25 cellular contexts compared by ENCODE assay signal in genomic region chr22:32327596-32328171, GRCh38. TPM values are rescaled to one million over a fixed set of nuclear protein-coding genes. Genes with fewer than 3 reads are reported as not detected.
DNase-seq lines count a peak whose midpoint lies in the region; ATAC-seq and TF ChIP-seq lines count a peak whose summit lies in the region.
"Had no signal": no experiment of that assay in that cellular context is flagged by ENCODE, and none has a peak within 500 bp of the region (broad histone marks: within the 10 kb centered on the region; RNA-seq: fewer than 3 reads in every experiment).

No MANE protein-coding gene starts in this region.

- H3K4me3 ChIP-seq in Peyer's patch (no peak overlapping the region), neural progenitor cell (no peak overlapping the region), upper lobe of right lung (no peak overlapping the region)
- H3K4me3 ChIP-seq: K562, MG63, PC-9 had no signal

- H3K9me3 ChIP-seq in Peyer's patch: no peaks in the 10 kb centered on the region
- no peaks in the 10 kb centered on the region for H3K9me3 ChIP-seq in neural progenitor cell (ENCODE audit: low read depth)
- no peaks in the 10 kb centered on the region for H3K9me3 ChIP-seq in upper lobe of right lung
- H3K9me3 ChIP-seq: BE2C, MG63 had no signal

- peaks cover 2% of the 10 kb centered on the region for H3K9me3 Mint-ChIP-seq in neural progenitor cell
- H3K9me3 Mint-ChIP-seq: HFFc6 had no signal

- H3K36me3 ChIP-seq in Peyer's patch: no peaks in the 10 kb centered on the region
- H3K36me3 ChIP-seq in neural progenitor cell: no peaks in the 10 kb centered on the region
- no peaks in the 10 kb centered on the region for H3K36me3 ChIP-seq in upper lobe of right lung
- H3K36me3 ChIP-seq: BE2C, MG63 had no signal

- no peak for ATAC-seq in upper lobe of right lung
- ATAC-seq in GM19324 (IDR thresholded peaks at IDR 0.05; ENCODE audit: low FRiP score, unreplicated experiment): no peak
- no peak for ATAC-seq in GM18861 (IDR thresholded peaks at IDR 0.05; ENCODE audit: unreplicated experiment)
- ATAC-seq: HepG2, K562 had no signal

- no peak for TF ChIP-seq POLR2A in Peyer's patch (IDR thresholded peaks at IDR 0.05)

- peaks cover 21% of the 10 kb centered on the region for H3K4me1 Mint-ChIP-seq in neural progenitor cell

- DNase-seq in Peyer's patch (peak in 2 of 3 donors; percentile 17 to 25), neural progenitor cell (ENCODE audit: low spot score) (no peak), upper lobe of right lung (peak; percentile 49), glomerular visceral epithelial cell (ENCODE audit: extremely low spot score) (no peak)
- peak; percentile 17 for DNase-seq in activated CD8-positive, alpha-beta memory T cell treated with anti-CD3 and anti-CD28 coated beads, Interleukin-2, amount 50 U/mL, for 48 hours
- DNase-seq: BE2C, DMS79, H7, HFFc6, MG63, NCI-H1048, NCI-H1417 treated with DMSO at 0.1 percent for 48 hours, NCI-H1930, NCI-H2227 treated with DMSO at 0.1 percent for 48 hours, NCI-H510A, PC-9 had no signal

- no peaks in the 10 kb centered on the region for H4K20me1 ChIP-seq in neural progenitor cell (ENCODE audit: low read depth)

- H3F3A ChIP-seq in neural progenitor cell (ENCODE audit: low read depth): no peaks in the 10 kb centered on the region

- H3K27me3 ChIP-seq in Peyer's patch: no peaks in the 10 kb centered on the region
- no peaks in the 10 kb centered on the region for H3K27me3 ChIP-seq in neural progenitor cell
- H3K27me3 ChIP-seq in upper lobe of right lung: no peaks in the 10 kb centered on the region
- H3K27me3 ChIP-seq: MG63 had no signal

- H3K4me2 ChIP-seq in neural progenitor cell: no peak overlapping the region
- H3K4me2 ChIP-seq: PC-9 had no signal

- TF ChIP-seq CTCF in Peyer's patch (IDR thresholded peaks at IDR 0.05) (no peak), neural progenitor cell (IDR thresholded peaks at IDR 0.05) (no peak), upper lobe of right lung (IDR thresholded peaks at IDR 0.05) (no peak)

- no peak overlapping the region for H2AFZ ChIP-seq in neural progenitor cell (replicated peaks)
- H2AFZ ChIP-seq: PC-9 had no signal

- H3K4me3 Mint-ChIP-seq in neural progenitor cell: no peak overlapping the region
- H3K4me3 Mint-ChIP-seq: HFFc6 had no signal

- H3K27ac ChIP-seq in Peyer's patch: no peak overlapping the region
- H3K27ac ChIP-seq in neural progenitor cell: no peak overlapping the region
- H3K27ac ChIP-seq in upper lobe of right lung: no peak overlapping the region
- H3K27ac ChIP-seq: HL-60, PC-9, RWPE1 had no signal

- H3K4me1 ChIP-seq in Peyer's patch (no peaks in the 10 kb centered on the region), neural progenitor cell (no peaks in the 10 kb centered on the region), upper lobe of right lung (no peaks in the 10 kb centered on the region)
- H3K4me1 ChIP-seq: BE2C had no signal

- no peaks in the 10 kb centered on the region for H3K79me2 ChIP-seq in neural progenitor cell (ENCODE audit: low read depth)

- H3K36me3 Mint-ChIP-seq in neural progenitor cell: no peaks in the 10 kb centered on the region

- peaks cover 13% of the 10 kb centered on the region for H3K27me3 Mint-ChIP-seq in neural progenitor cell (ENCODE audit: insufficient read depth, low read depth)

- intact Hi-C loops in upper lobe of right lung (cut with DNase I): no loop called here

- no peak overlapping the region for H3K9ac ChIP-seq in neural progenitor cell

- peak overlapping the region; percentile 88 for H3K27ac Mint-ChIP-seq in neural progenitor cell
- H3K27ac Mint-ChIP-seq: HFFc6 had no signal

RNA-seq across cellular contexts. Expression of gene RFPL3, which starts 30.0 kb away (rescaled TPM):
- total RNA-seq in Peyer's patch: not detected
- 0.09 TPM in 1 of 2 replicates, not detected in the other for total RNA-seq in neural progenitor cell (ENCODE audit: low replicate concordance)
- total RNA-seq in upper lobe of right lung: not detected
- total RNA-seq: A673, H7, HepG2, HFFc6, HT-29, K562, LHCN-M2, PC-9 had no signal

Comparison
In these comparisons a context has a peak if more than half of its experiments do, and no peak if none do; other contexts are left out.
1. DNase-seq: peak in Peyer's patch (2 of 3), activated CD8-positive, alpha-beta memory T cell treated with anti-CD3 and anti-CD28 coated beads, Interleukin-2, amount 50 U/mL, for 48 hours (single experiment) and upper lobe of right lung (single experiment); none in neural progenitor cell (single experiment) and glomerular visceral epithelial cell (single experiment).